Comparison of ENCODE assay signal across 8 cellular contexts in genomic region chr1:46603858-46604549, GRCh38. TPM values are rescaled to one million over a fixed set of nuclear protein-coding genes. Genes with fewer than 3 reads are reported as not detected.
DNase-seq lines count a peak whose midpoint lies in the region; ATAC-seq, FAIRE-seq and TF ChIP-seq lines count a peak whose summit lies in the region.

Gene MKNK1 (minus strand): TSS chr1:46604268. CDS start chr1:46583327, 20,941 bp downstream.

- no peak within 1 kb of the TSS for H2AFZ ChIP-seq in OCI-LY1 (ENCODE audit: low read length)

- H3K9me3 ChIP-seq in OCI-LY1 (ENCODE audit: low read length) (no peaks in the 10 kb centered on the region), mesodermal cell (ENCODE audit: control insufficient read depth, low read length) (no peaks in the 10 kb centered on the region)

- ATAC-seq in GM21367 (IDR thresholded peaks at IDR 0.05; ENCODE audit: unreplicated experiment) = peak; percentile 79

- H3K4me1 ChIP-seq in OCI-LY1 (ENCODE audit: insufficient read depth, low read length, severe bottlenecking) (peaks cover 17% of the 10 kb centered on the region), mesodermal cell (ENCODE audit: control insufficient read depth, insufficient read depth, low read length, poor library complexity, severe bottlenecking) (no peaks in the 10 kb centered on the region)

- peak within 1 kb of the TSS; percentile 71 for H3K9ac ChIP-seq in OCI-LY1 (ENCODE audit: low read length)

- in situ Hi-C loops in Caki2 (cut with HindIII; ENCODE audit: low pct_unique_long_range_greater_than_20kb, low sequenced_read_pairs) (no loop called here), endometrial microvascular endothelial cells (cut with HindIII; ENCODE audit: inconsistent ontology term, low pct_unique_long_range_greater_than_20kb, low sequenced_read_pairs) (no loop called here)

- peak within 1 kb of the TSS; percentile 76 for H3K4me3 ChIP-seq in OCI-LY1 (ENCODE audit: low read depth, low read length, poor library complexity, severe bottlenecking)
- H3K4me3 ChIP-seq in mesodermal cell (ENCODE audit: extremely low read depth, insufficient read depth, low read length, poor library complexity, severe bottlenecking) = peak within 1 kb of the TSS; percentile 74

- 1% methylated on average over 42 to 50 of the region's 53 CpGs for WGBS in mesodermal cell (ENCODE audit: insufficient coverage in 2 of 2), 2 experiments

- FAIRE-seq in HTR-8/SVneo (lab: Jason Lieb, UNC) = peak; percentile 95

- H3F3A ChIP-seq in OCI-LY1 (ENCODE audit: insufficient read depth, low read length) = no peaks in the 10 kb centered on the region

- H3K36me3 ChIP-seq in OCI-LY1 (ENCODE audit: insufficient read depth, low read length) = no peaks in the 10 kb centered on the region
- H3K36me3 ChIP-seq in mesodermal cell (ENCODE audit: control insufficient read depth, insufficient read depth, low read length) = peaks cover 6% of the 10 kb centered on the region

- DNase-seq in Caki2 (ENCODE audit: low read depth) (peak; percentile 94), HTR-8/SVneo (ENCODE audit: insufficient read length, low spot score) (peak; percentile 95)
- DNase-seq in activated CD8-positive, alpha-beta memory T cell treated with anti-CD3 and anti-CD28 coated beads, Interleukin-2, amount 50 U/mL, for 4 hours = peak; percentile 98
- peak; percentile 96 to 97 for DNase-seq in stimulated activated CD8-positive, alpha-beta memory T cell treated with anti-CD3 and anti-CD28 coated beads, Interleukin-15, amount 100 ng/mL, for 4 hours (ENCODE audit: low read depth in 2 of 2)

- H3K4me2 ChIP-seq in OCI-LY1 (ENCODE audit: low read length) = peak within 1 kb of the TSS; percentile 81

- peak; percentile 10; the same call in 1 of the 2 replicates for TF ChIP-seq CTCF in OCI-LY1 (IDR thresholded peaks at IDR 0.05; ENCODE audit: low read length)

- no peaks in the 10 kb centered on the region for H4K20me1 ChIP-seq in OCI-LY1 (ENCODE audit: insufficient read depth, low read length)

- no peaks in the 10 kb centered on the region for H3K79me2 ChIP-seq in OCI-LY1 (ENCODE audit: insufficient read depth, low read length)

- no peaks in the 10 kb centered on the region for H3K9me2 ChIP-seq in OCI-LY1 (ENCODE audit: low read depth, low read length)

- no peak within 1 kb of the TSS for H3K27ac ChIP-seq in OCI-LY1 (ENCODE audit: low read depth, low read length, poor library complexity, severe bottlenecking)
- no peak within 1 kb of the TSS for H3K27ac ChIP-seq in mesodermal cell (ENCODE audit: low read depth, low read length, severe bottlenecking)

- no peaks in the 10 kb centered on the region for H3K27me3 ChIP-seq in OCI-LY1 (ENCODE audit: insufficient read depth, low read length)

RNA-seq across cellular contexts. Expression of gene MKNK1, which starts in this region (rescaled TPM):
- total RNA-seq in Caki2 (2014; rRNA removed; shearing (Covaris generic); ENCODE audit: low replicate concordance) = 25.7 and 37.5 TPM in 2 replicates
- total RNA-seq in endometrial microvascular endothelial cells (ENCODE audit: inconsistent ontology term) = 21.0 TPM
- 23.1 TPM for polyA plus RNA-seq in mesodermal cell (2013, experiment 1 of 2)
- 16.0 TPM for polyA plus RNA-seq in mesodermal cell (2013, experiment 2 of 2)
